In genomic region chr13:61486496-61486895, GRCh38 we compare ENCODE assay signal across 1 cellular context.
TF ChIP-seq lines count a peak whose summit lies in the region.

No MANE protein-coding gene starts in this region.

TF ChIP-seq in GM23338, 12 proteins besides CTCF, POLR2A, EP300 and RAD21 (continued from another document):
- TF ChIP-seq ZNF462 (CRISPR knock-in tag; IDR thresholded peaks at IDR 0.05) (no peak), EZH2 (IDR thresholded peaks at IDR 0.05; ENCODE audit: low read depth, unreplicated experiment) (no peak)
